22 cellular contexts compared by ENCODE assay signal in genomic region chr9:20398511-20399338, GRCh38.
DNase-seq lines count a peak whose midpoint lies in the region; ATAC-seq lines count a peak whose summit lies in the region.
"Had no signal": no experiment of that assay in that cellular context is flagged by ENCODE, and none has a peak within 500 bp of the region (broad histone marks: within the 10 kb centered on the region; RNA-seq: fewer than 3 reads in every experiment).

No MANE protein-coding gene starts in this region.

- H3K27ac ChIP-seq in SJCRH30 (peak overlapping the region; percentile 67), Karpas-422 (ENCODE audit: low read length) (no peak overlapping the region)
- H3K27ac ChIP-seq: 22Rv1, heart left ventricle, RWPE1, upper lobe of right lung had no signal

- no peak overlapping the region for H2AFZ ChIP-seq in Karpas-422 (ENCODE audit: low read length)

- no peaks in the 10 kb centered on the region for H3K79me2 ChIP-seq in Karpas-422 (ENCODE audit: low read length)

- peak overlapping the region; percentile 26; the same call in 1 of the 2 replicates for H3K4me3 ChIP-seq in SJCRH30
- no peak overlapping the region for H3K4me3 ChIP-seq in Karpas-422 (ENCODE audit: low read length)
- H3K4me3 ChIP-seq: heart left ventricle, K562, upper lobe of right lung had no signal

- no peaks in the 10 kb centered on the region for H3K36me3 ChIP-seq in SJCRH30
- H3K36me3 ChIP-seq in Karpas-422 (ENCODE audit: insufficient read depth, low read length) = no peaks in the 10 kb centered on the region
- H3K36me3 ChIP-seq: heart left ventricle, upper lobe of right lung had no signal

- ATAC-seq in left colon (peak; percentile 72), HG03045 (IDR thresholded peaks at IDR 0.05; ENCODE audit: unreplicated experiment) (no peak), GM19395 (IDR thresholded peaks at IDR 0.05; ENCODE audit: unreplicated experiment) (no peak)
- ATAC-seq: heart left ventricle, K562, upper lobe of right lung had no signal

- 0 out of 2 replicates have a peak, but pooled peaks cover 6% of the 10 kb centered on the region for H4K20me1 ChIP-seq in Karpas-422 (ENCODE audit: insufficient read depth, low read depth, low read length)

- DNase-seq in NCI-H1105 treated with DMSO at 0.1 percent for 48 hours (lab: John Stamatoyannopoulos, UW) (peak; percentile 48), NCI-H1105 (lab: John Stamatoyannopoulos, UW) (no peak), DMS79 treated with DMSO at 0.1 percent for 48 hours (lab: John Stamatoyannopoulos, UW) (peak; percentile 34), SJCRH30 (peak in 1 of 2 experiments; percentile 19), left colon (no peak), Karpas-422 (no peak)
- DNase-seq: activated B cell treated with CpG ODN at 0.5 μM for 24 hours; activated T-cell treated with anti-CD3 and anti-CD28 coated beads, Interleukin-2, amount 50 U/mL, for 1 hour; GF-D8; GOT3; heart left ventricle; mammary epithelial cell; NCI-H146; NCI-H69; SK-N-SH; T1000; upper lobe of right lung had no signal

- no peaks in the 10 kb centered on the region for H3K9me3 ChIP-seq in SJCRH30 (replicated peaks)
- H3K9me3 ChIP-seq in Karpas-422 (ENCODE audit: low read length) = no peaks in the 10 kb centered on the region
- H3K9me3 ChIP-seq: heart left ventricle, SK-N-SH, upper lobe of right lung had no signal

- intact Hi-C loops in left colon (cut with DNase I, micrococcal nuclease) = no loop called here

- H3K9ac ChIP-seq in Karpas-422 (ENCODE audit: low read length) = no peak overlapping the region
- H3K9ac ChIP-seq: SK-N-SH had no signal

- no peak overlapping the region for H3K4me2 ChIP-seq in Karpas-422 (ENCODE audit: low read depth, low read length, poor library complexity, severe bottlenecking)
- H3K4me2 ChIP-seq: SK-N-SH had no signal

- H3K9me2 ChIP-seq in Karpas-422 (replicated peaks; ENCODE audit: insufficient read depth, low read length) = no peaks in the 10 kb centered on the region
- H3K9me2 ChIP-seq: SK-N-SH had no signal

- H3K4me1 ChIP-seq in SJCRH30 (peaks cover 23% of the 10 kb centered on the region), Karpas-422 (ENCODE audit: low read length) (no peaks in the 10 kb centered on the region)
- H3K4me1 ChIP-seq: upper lobe of right lung had no signal

- H3K27me3 ChIP-seq in SJCRH30 (no peaks in the 10 kb centered on the region), Karpas-422 (ENCODE audit: low read length) (no peaks in the 10 kb centered on the region)
- H3K27me3 ChIP-seq: heart left ventricle, upper lobe of right lung had no signal

Comparison
In these comparisons a context has a peak if more than half of its experiments do, and no peak if none do; other contexts are left out.
1. DNase-seq: peak in NCI-H1105 treated with DMSO at 0.1 percent for 48 hours (single experiment) and DMS79 treated with DMSO at 0.1 percent for 48 hours (single experiment); none in NCI-H1105 (single experiment), left colon (0 of 2) and Karpas-422 (single experiment).